Comparison of ENCODE assay signal across 1 cellular context in the genomic region with DNA sequence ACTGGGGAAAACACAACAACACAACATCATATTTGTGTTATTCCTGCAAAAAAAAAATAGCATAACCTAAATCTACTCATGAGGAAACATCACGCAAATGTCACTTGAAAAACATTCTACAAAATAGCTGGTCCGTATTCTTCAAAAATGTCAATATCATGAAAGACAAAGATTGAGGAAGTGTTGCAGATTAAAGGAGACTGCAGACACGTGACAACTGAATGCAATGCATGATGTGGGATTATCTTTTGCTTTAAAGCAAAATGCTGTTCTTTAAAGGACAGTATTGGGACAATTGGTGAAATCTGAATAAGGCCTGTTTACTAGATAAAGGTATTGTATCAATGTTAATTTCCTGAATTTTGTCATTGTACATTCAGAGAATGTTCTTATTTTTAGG.
TF ChIP-seq lines count a peak whose summit lies in the region.

No MANE protein-coding gene starts in this region.

TF ChIP-seq in GM23338, 12 proteins besides CTCF, POLR2A, EP300 and RAD21 (continued from another document):
- TF ChIP-seq, protein P1, sequence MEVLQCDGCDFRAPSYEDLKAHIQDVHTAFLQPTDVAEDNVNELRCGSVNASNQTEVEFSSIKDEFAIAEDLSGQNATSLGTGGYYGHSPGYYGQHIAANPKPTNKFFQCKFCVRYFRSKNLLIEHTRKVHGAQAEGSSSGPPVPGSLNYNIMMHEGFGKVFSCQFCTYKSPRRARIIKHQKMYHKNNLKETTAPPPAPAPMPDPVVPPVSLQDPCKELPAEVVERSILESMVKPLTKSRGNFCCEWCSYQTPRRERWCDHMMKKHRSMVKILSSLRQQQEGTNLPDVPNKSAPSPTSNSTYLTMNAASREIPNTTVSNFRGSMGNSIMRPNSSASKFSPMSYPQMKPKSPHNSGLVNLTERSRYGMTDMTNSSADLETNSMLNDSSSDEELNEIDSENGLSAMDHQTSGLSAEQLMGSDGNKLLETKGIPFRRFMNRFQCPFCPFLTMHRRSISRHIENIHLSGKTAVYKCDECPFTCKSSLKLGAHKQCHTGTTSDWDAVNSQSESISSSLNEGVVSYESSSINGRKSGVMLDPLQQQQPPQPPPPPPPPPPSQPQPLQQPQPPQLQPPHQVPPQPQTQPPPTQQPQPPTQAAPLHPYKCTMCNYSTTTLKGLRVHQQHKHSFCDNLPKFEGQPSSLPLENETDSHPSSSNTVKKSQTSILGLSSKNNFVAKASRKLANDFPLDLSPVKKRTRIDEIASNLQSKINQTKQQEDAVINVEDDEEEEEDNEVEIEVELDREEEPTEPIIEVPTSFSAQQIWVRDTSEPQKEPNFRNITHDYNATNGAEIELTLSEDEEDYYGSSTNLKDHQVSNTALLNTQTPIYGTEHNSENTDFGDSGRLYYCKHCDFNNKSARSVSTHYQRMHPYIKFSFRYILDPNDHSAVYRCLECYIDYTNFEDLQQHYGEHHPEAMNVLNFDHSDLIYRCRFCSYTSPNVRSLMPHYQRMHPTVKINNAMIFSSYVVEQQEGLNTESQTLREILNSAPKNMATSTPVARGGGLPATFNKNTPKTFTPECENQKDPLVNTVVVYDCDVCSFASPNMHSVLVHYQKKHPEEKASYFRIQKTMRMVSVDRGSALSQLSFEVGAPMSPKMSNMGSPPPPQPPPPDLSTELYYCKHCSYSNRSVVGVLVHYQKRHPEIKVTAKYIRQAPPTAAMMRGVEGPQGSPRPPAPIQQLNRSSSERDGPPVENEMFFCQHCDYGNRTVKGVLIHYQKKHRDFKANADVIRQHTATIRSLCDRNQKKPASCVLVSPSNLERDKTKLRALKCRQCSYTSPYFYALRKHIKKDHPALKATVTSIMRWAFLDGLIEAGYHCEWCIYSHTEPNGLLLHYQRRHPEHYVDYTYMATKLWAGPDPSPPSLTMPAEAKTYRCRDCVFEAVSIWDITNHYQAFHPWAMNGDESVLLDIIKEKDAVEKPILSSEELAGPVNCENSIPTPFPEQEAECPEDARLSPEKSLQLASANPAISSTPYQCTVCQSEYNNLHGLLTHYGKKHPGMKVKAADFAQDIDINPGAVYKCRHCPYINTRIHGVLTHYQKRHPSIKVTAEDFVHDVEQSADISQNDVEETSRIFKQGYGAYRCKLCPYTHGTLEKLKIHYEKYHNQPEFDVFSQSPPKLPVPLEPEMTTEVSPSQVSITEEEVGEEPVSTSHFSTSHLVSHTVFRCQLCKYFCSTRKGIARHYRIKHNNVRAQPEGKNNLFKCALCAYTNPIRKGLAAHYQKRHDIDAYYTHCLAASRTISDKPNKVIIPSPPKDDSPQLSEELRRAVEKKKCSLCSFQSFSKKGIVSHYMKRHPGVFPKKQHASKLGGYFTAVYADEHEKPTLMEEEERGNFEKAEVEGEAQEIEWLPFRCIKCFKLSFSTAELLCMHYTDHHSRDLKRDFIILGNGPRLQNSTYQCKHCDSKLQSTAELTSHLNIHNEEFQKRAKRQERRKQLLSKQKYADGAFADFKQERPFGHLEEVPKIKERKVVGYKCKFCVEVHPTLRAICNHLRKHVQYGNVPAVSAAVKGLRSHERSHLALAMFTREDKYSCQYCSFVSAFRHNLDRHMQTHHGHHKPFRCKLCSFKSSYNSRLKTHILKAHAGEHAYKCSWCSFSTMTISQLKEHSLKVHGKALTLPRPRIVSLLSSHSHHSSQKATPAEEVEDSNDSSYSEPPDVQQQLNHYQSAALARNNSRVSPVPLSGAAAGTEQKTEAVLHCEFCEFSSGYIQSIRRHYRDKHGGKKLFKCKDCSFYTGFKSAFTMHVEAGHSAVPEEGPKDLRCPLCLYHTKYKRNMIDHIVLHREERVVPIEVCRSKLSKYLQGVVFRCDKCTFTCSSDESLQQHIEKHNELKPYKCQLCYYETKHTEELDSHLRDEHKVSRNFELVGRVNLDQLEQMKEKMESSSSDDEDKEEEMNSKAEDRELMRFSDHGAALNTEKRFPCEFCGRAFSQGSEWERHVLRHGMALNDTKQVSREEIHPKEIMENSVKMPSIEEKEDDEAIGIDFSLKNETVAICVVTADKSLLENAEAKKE (CRISPR knock-in tag; IDR thresholded peaks at IDR 0.05) = no peak
- TF ChIP-seq, protein P2, sequence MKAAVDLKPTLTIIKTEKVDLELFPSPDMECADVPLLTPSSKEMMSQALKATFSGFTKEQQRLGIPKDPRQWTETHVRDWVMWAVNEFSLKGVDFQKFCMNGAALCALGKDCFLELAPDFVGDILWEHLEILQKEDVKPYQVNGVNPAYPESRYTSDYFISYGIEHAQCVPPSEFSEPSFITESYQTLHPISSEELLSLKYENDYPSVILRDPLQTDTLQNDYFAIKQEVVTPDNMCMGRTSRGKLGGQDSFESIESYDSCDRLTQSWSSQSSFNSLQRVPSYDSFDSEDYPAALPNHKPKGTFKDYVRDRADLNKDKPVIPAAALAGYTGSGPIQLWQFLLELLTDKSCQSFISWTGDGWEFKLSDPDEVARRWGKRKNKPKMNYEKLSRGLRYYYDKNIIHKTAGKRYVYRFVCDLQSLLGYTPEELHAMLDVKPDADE (IDR thresholded peaks at IDR 0.05) = no peak
